In the genomic region with DNA sequence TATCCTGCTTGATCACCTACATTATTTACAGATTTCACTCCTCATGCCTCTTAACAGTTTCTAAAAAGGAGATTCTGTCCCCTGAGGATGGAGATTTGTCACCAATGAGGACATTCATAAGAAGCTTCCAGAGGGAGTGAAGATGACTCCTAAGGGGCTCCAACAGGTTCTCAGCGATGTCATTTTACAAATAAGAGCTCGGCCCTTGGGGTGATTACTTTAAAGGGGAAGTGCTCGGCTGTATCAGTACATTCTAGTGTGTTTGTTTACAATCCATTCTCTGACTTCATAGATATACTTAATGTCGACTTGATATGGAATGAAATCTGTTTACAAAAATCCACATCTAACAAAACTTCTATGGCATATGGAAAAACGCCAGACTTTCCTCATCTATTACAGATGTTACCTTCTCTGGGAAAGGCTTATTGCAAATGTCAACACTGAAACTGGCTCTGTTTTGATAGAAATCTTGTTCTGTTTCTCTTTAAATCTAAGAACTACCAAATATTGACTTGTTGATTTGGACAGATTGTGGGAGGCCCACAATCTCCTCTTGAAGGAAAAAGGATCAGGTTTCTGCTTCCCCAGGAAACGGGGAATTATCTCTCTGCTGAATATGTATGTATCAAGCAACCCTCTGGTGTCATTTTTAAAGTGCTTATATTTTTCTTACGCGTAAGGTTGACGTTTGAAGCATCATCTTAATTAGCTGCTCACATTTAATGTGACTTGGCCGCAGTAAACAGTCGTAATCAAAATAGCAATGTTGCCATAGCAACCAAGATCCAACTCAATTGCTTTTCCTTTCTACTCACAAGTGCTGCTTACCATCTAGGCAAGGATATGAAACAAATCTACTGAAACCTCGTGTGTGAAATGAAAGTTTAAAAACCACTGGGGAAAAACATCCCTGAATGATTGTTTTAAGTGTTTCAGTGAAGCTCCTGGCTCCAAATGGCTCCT, we compare ENCODE assay signal across 10 cellular contexts.
DNase-seq lines count a peak whose midpoint lies in the region; ATAC-seq lines count a peak whose summit lies in the region.
"Had no signal": no experiment of that assay in that cellular context is flagged by ENCODE, and none has a peak within 500 bp of the region (broad histone marks: within the 10 kb centered on the region; RNA-seq: fewer than 3 reads in every experiment).

No MANE protein-coding gene starts in this region.

- no peak overlapping the region for H4K8ac ChIP-seq in mesenchymal stem cell (ENCODE audit: low read length)

- no peak overlapping the region for H3K4me3 ChIP-seq in CD4-positive, alpha-beta memory T cell (ENCODE audit: low read length in 2 of 2)
- peak overlapping the region; percentile 28 for H3K4me3 ChIP-seq in adipocyte (ENCODE audit: low read length)
- peak overlapping the region in 1 of 2 experiments; percentile 47 for H3K4me3 ChIP-seq in mesenchymal stem cell (ENCODE audit: insufficient read depth in 1 of 2, low read depth in 1 of 2, low read length in 2 of 2)

- H2AFZ ChIP-seq in mesenchymal stem cell (ENCODE audit: low read depth, low read length), result no peak overlapping the region

- no peak overlapping the region for H2BK5ac ChIP-seq in mesenchymal stem cell (ENCODE audit: low read depth, low read length, poor library complexity, severe bottlenecking)

- H3K27ac Mint-ChIP-seq in CD4-positive, alpha-beta memory T cell, result peak overlapping the region; percentile 85 to 97 (median 93)

- DNase-seq in CD4-positive, alpha-beta memory T cell, result peak; percentile 64 to 85 (median 75)
- DNase-seq in MV-4-11 (lab: John Stamatoyannopoulos, UW), result peak; percentile 5
- DNase-seq in adipocyte (ENCODE audit: low read depth), result peak; percentile 66
- DNase-seq in mesenchymal stem cell, result peak; percentile 95
- no peak for DNase-seq in Right ventricle myocardium superior
- DNase-seq: activated CD8-positive, alpha-beta memory T cell treated with anti-CD3 and anti-CD28 coated beads for 24 hours; NCI-H1048 had no signal

- POLR2A ChIA-PET in CD4-positive, alpha-beta memory T cell (lab: Charles Lee; ENCODE audit: partially characterized antibody), result interaction anchor here (4.1 kb wide), 1 partner anchor 11 kb away, joined by 15 read pairs; no protein-coding TSS in a partner anchor

- H3K9ac ChIP-seq in adipocyte (ENCODE audit: low read length) (no peak overlapping the region), mesenchymal stem cell (ENCODE audit: low read length) (peak overlapping the region; percentile 86)

- no peak overlapping the region for H3K18ac ChIP-seq in mesenchymal stem cell (ENCODE audit: low read depth in 1 of 2, low read length in 2 of 2)

- H2BK120ac ChIP-seq in mesenchymal stem cell (ENCODE audit: low read depth, low read length), result no peak overlapping the region

- H3K4me1 ChIP-seq in CD4-positive, alpha-beta memory T cell (ENCODE audit: insufficient read depth, low read length), result peaks cover 69% of the 10 kb centered on the region
- H3K4me1 ChIP-seq in adipocyte (ENCODE audit: control insufficient read depth, insufficient read depth, low read length) (peaks cover 18% of the 10 kb centered on the region), mesenchymal stem cell (ENCODE audit: control insufficient read depth, insufficient read depth, low read depth, low read length) (peaks cover 6% of the 10 kb centered on the region)

- peaks cover 2 to 19% of the 10 kb centered on the region in 2 donors for H3K36me3 Mint-ChIP-seq in CD4-positive, alpha-beta memory T cell

- no peak overlapping the region for H2BK15ac ChIP-seq in mesenchymal stem cell (ENCODE audit: low read depth, poor library complexity, severe bottlenecking)

- WGBS in mesenchymal stem cell, result 55% methylated on average over 9 of the region's 12 CpGs

- H3K9me3 Mint-ChIP-seq in CD4-positive, alpha-beta memory T cell, result peaks cover 0 to 1% (median 0%) of the 10 kb centered on the region in 8 donors

- H3K79me1 ChIP-seq in mesenchymal stem cell (replicated peaks; ENCODE audit: low read length, poor library complexity, severe bottlenecking), result no peaks in the 10 kb centered on the region

- no peaks in the 10 kb centered on the region for H3K36me3 ChIP-seq in CD4-positive, alpha-beta memory T cell (ENCODE audit: insufficient read depth, low read length)
- H3K36me3 ChIP-seq in adipocyte (ENCODE audit: control insufficient read depth, insufficient read depth, low read length, severe bottlenecking), result no peaks in the 10 kb centered on the region
- H3K36me3 ChIP-seq in mesenchymal stem cell (ENCODE audit: control insufficient read depth in 1 of 2, insufficient read depth in 2 of 2, low read depth in 1 of 2, low read length in 2 of 2), result no peaks in the 10 kb centered on the region

- ATAC-seq in GM21717 (IDR thresholded peaks at IDR 0.05; ENCODE audit: unreplicated experiment), result no peak
- no peak for ATAC-seq in Right ventricle myocardium superior (ENCODE audit: poor library complexity)
- no peak for ATAC-seq in HG03280 (IDR thresholded peaks at IDR 0.05; ENCODE audit: unreplicated experiment)
- no peak for ATAC-seq in GM21515 (IDR thresholded peaks at IDR 0.05; ENCODE audit: unreplicated experiment)

- no peaks in the 10 kb centered on the region for H3K27me3 ChIP-seq in CD4-positive, alpha-beta memory T cell (ENCODE audit: insufficient read depth, low read length)
- H3K27me3 ChIP-seq in adipocyte (replicated peaks; ENCODE audit: control insufficient read depth, insufficient read depth, low read length), result no peaks in the 10 kb centered on the region
- H3K27me3 ChIP-seq in mesenchymal stem cell (ENCODE audit: control insufficient read depth in 1 of 2, insufficient read depth in 1 of 2, low read length in 2 of 2), result no peaks in the 10 kb centered on the region

- peak overlapping the region; percentile 66 for H3K27ac ChIP-seq in CD4-positive, alpha-beta memory T cell (ENCODE audit: low read depth, low read length)
- H3K27ac ChIP-seq in mesenchymal stem cell (ENCODE audit: low read length, poor library complexity, severe bottlenecking), result no peak overlapping the region

- no peak overlapping the region for H3K4me2 ChIP-seq in mesenchymal stem cell (ENCODE audit: low read length, poor library complexity, severe bottlenecking)

- CTCF ChIA-PET in CD4-positive, alpha-beta memory T cell (lab: Charles Lee; ENCODE audit: partially characterized antibody), result interaction anchor here (0.9 kb wide), 1 partner anchor 33 kb away, joined by 3 read pairs; no protein-coding TSS in a partner anchor

- peak overlapping the region in 5 of 8 donors; percentile 8 to 52 (median 27) for H3K4me3 Mint-ChIP-seq in CD4-positive, alpha-beta memory T cell

- H3K27me3 Mint-ChIP-seq in CD4-positive, alpha-beta memory T cell, result no peaks in the 10 kb centered on the region

- intact Hi-C loops in CD4-positive, alpha-beta memory T cell (cut with micrococcal nuclease), result loop anchor here (2.0 kb wide), 2 partner anchors 57 to 105 kb away; a partner anchor contains a TSS
- intact Hi-C loops in Right ventricle myocardium superior (cut with DNase I), result no loop called here

- H3K4ac ChIP-seq in mesenchymal stem cell (ENCODE audit: low read depth in 1 of 2, low read length in 2 of 2), result peak overlapping the region in 1 of 2 experiments; percentile 37

- no peaks in the 10 kb centered on the region for H3K9me3 ChIP-seq in CD4-positive, alpha-beta memory T cell (ENCODE audit: control insufficient read depth in 1 of 2, low read length in 2 of 2)
- H3K9me3 ChIP-seq in adipocyte (ENCODE audit: control insufficient read depth, low read length) (peaks cover 3% of the 10 kb centered on the region), mesenchymal stem cell (ENCODE audit: control insufficient read depth, low read length) (no peaks in the 10 kb centered on the region)

- peak overlapping the region in 1 of 2 experiments; percentile 79 for H2BK12ac ChIP-seq in mesenchymal stem cell (ENCODE audit: low read length in 2 of 2)

- no peak overlapping the region for H3K14ac ChIP-seq in mesenchymal stem cell (ENCODE audit: low read length in 2 of 2)

- no peak overlapping the region for H2AK5ac ChIP-seq in mesenchymal stem cell (ENCODE audit: low read length, severe bottlenecking)

- H4K91ac ChIP-seq in mesenchymal stem cell (ENCODE audit: low read length), result no peak overlapping the region

- no peak overlapping the region for H3K23ac ChIP-seq in mesenchymal stem cell (ENCODE audit: low read length in 2 of 2)

- peaks cover 50 to 70% (median 63%) of the 10 kb centered on the region in 4 donors for H3K4me1 Mint-ChIP-seq in CD4-positive, alpha-beta memory T cell
